ENCODE assay signal across 1 cellular context in genomic region chr7:14717169-14717568, GRCh38.
TF ChIP-seq lines count a peak whose summit lies in the region.

No MANE protein-coding gene starts in this region.

TF ChIP-seq in GM23338, 12 proteins besides CTCF, POLR2A, EP300 and RAD21 (continued from another document):
- TF ChIP-seq REST (IDR thresholded peaks at IDR 0.05; ENCODE audit: unreplicated experiment): no peak
- no peak for TF ChIP-seq JUNB (IDR thresholded peaks at IDR 0.05; ENCODE audit: unreplicated experiment)
- TF ChIP-seq NANOG (IDR thresholded peaks at IDR 0.05; ENCODE audit: borderline replicate concordance): no peak
